In the genomic region with DNA sequence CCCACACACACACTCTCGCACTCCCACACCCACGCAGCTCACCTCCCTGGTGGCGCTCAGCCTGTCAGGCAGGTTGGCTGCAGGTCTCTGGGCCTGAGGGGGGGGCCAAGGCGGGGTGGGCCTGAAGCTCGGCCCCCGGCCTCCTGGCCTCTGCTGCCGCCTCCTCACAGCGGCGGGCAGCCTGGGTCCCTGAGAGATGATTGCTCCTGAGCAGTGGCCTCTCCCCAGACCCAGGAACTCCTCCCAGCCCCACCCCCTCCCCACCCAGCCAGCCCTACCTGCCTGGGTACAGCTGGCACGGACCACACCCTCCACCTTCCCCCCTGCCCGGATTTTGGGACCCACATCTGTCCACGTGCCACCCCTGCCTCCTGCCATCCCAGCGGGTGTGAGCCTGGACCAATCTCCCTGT, we compare ENCODE assay signal across 18 cellular contexts. TPM values are rescaled to one million over a fixed set of nuclear protein-coding genes. Genes with fewer than 3 reads are reported as not detected.
"Had no signal": no experiment of that assay in that cellular context is flagged by ENCODE, and none has a peak within 500 bp of the region (broad histone marks: within the 10 kb centered on the region; RNA-seq: fewer than 3 reads in every experiment).

No MANE protein-coding gene starts in this region.

- H3K36me3 ChIP-seq: cardiac muscle cell, lower lobe of right lung had no signal

- H3K9me3 ChIP-seq: esophagus muscularis mucosa, lower lobe of right lung had no signal

- H3K9ac ChIP-seq: parathyroid adenoma had no signal

- H3K27me3 ChIP-seq: cardiac muscle cell had no signal

- H3K79me2 ChIP-seq: parathyroid adenoma had no signal

- H2AFZ ChIP-seq: parathyroid adenoma had no signal

- ATAC-seq: lower lobe of right lung; stimulated activated naive CD8-positive, alpha-beta T cell treated with anti-CD3 and anti-CD28 coated beads, Interleukin-15, Interleukin-2, amounts not matched to agents 100 U/mL and 50 U/mL, for 24 hours; T-cell had no signal

- H3K27ac ChIP-seq: cardiac muscle cell, dorsolateral prefrontal cortex, esophagus muscularis mucosa, lower lobe of right lung, parathyroid adenoma had no signal

- H3K4me3 ChIP-seq: cardiac muscle cell, dorsolateral prefrontal cortex, esophagus muscularis mucosa, lower lobe of right lung had no signal

- DNase-seq: activated CD4-positive, alpha-beta T cell treated with anti-CD3 and anti-CD28 coated beads for 1 hour; activated CD4-positive, alpha-beta T cell treated with anti-CD3 and anti-CD28 coated beads, Interleukin-2, amount 50 U/mL, for 4 hours; activated naive CD4-positive, alpha-beta T cell treated with anti-CD3 and anti-CD28 coated beads, Interleukin-2, amount 10 ng/mL, durations not matched to agents 7 days and 5 days; activated T-cell treated with anti-CD3 and anti-CD28 coated beads, Interleukin-2, amount 50 U/mL, for 1 hour; dorsolateral prefrontal cortex; endodermal cell; hypothalamus; lower lobe of right lung; midbrain; stimulated activated CD4-positive, alpha-beta T cell treated with anti-CD3 and anti-CD28 coated beads, Interleukin-4, amount 100 ng/mL, for 4 hours; stimulated activated CD8-positive, alpha-beta memory T cell treated with anti-CD3 and anti-CD28 coated beads, Interleukin-4, amount 100 ng/mL, for 48 hours; stimulated activated naive CD8-positive, alpha-beta T cell treated with anti-CD3 and anti-CD28 coated beads, Interleukin-15, Interleukin-2, amounts not matched to agents 100 U/mL and 50 U/mL, for 24 hours; T-cell; T1000 had no signal

RNA-seq across cellular contexts. Expression of gene TMEM184A, which starts 4.6 kb away (rescaled TPM):
- total RNA-seq: neural crest cell had no signal
